26 cellular contexts compared by ENCODE assay signal in the genomic region with DNA sequence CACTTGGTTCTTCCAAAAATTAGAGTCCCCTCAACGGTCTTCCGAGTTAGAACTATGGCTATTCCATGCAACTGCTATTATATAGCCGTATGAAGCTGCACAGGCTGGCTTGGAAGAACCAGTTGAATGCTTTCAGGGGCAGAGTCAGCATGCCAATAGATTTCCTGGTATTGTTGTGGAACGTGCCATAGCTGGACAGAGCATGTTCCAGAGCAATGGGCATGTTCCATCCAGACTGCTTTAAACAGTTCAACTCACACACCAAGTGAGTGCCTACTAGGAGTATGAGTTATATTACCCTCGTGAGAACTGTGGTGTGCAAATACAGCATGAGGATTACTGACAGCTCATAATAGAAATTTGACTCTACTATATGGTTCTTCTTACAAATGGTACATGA.
DNase-seq lines count a peak whose midpoint lies in the region; ATAC-seq, FAIRE-seq and TF ChIP-seq lines count a peak whose summit lies in the region.
"Had no signal": no experiment of that assay in that cellular context is flagged by ENCODE, and none has a peak within 500 bp of the region (broad histone marks: within the 10 kb centered on the region; RNA-seq: fewer than 3 reads in every experiment).

No MANE protein-coding gene starts in this region.

- CTCF ChIA-PET in SK-N-SH (lab: Yijun Ruan, JAX) = no interaction called here
- CTCF ChIA-PET in GM12878 (lab: Yijun Ruan, JAX) = interaction anchor here (1.0 to 2.6 kb wide), 9 partner anchors 10 to 713 kb away, joined by 3 to 16 read pairs (median 4); no protein-coding TSS in a partner anchor

- TF ChIP-seq RAD21 in SK-N-SH (IDR thresholded peaks at IDR 0.05; ENCODE audit: low read length) = no peak
- no peak for TF ChIP-seq RAD21 in GM12878 (IDR thresholded peaks at IDR 0.05; ENCODE audit: insufficient read depth, low read depth, low read length)

- H3K27ac ChIP-seq in SK-N-SH (ENCODE audit: low read depth in 2 of 2, low read length in 1 of 2) = no peak overlapping the region
- H3K27ac ChIP-seq in GM12878 (ENCODE audit: control insufficient read depth, insufficient read depth) = no peak overlapping the region
- H3K27ac ChIP-seq: 22Rv1, SJSA1 had no signal

- H4K20me1 ChIP-seq in SK-N-SH (ENCODE audit: insufficient read depth) = no peaks in the 10 kb centered on the region
- H4K20me1 ChIP-seq in GM12878 (ENCODE audit: control insufficient read depth, insufficient read depth) = no peaks in the 10 kb centered on the region

- H3K36me3 ChIP-seq in SK-N-SH (replicated peaks in 1 of 2; ENCODE audit: control insufficient read depth in 1 of 2, insufficient read depth in 2 of 2, low read length in 1 of 2) (no peaks in the 10 kb centered on the region), GM12878 (ENCODE audit: control insufficient read depth in 2 of 2, insufficient read depth in 2 of 2, low read length in 1 of 2) (no peaks in the 10 kb centered on the region), mucosa of descending colon (ENCODE audit: low read depth) (no peaks in the 10 kb centered on the region)
- H3K36me3 ChIP-seq: SJSA1 had no signal

- H3K4me2 ChIP-seq in SK-N-SH (peak overlapping the region; percentile 24; the same call in 1 of the 2 replicates), GM12878 (ENCODE audit: control insufficient read depth, insufficient read depth) (no peak overlapping the region)

- TF ChIP-seq EP300 in SK-N-SH (IDR thresholded peaks at IDR 0.05; ENCODE audit: borderline replicate concordance in 1 of 2, low read depth in 1 of 2, low read length in 1 of 2) (no peak), GM12878 (IDR thresholded peaks at IDR 0.05; ENCODE audit: borderline replicate concordance in 1 of 2, control insufficient read depth in 1 of 2, low read depth in 2 of 2, low read length in 2 of 2) (no peak)

- H2AFZ ChIP-seq in SK-N-SH (ENCODE audit: low read depth) = no peak overlapping the region
- H2AFZ ChIP-seq in GM12878 (ENCODE audit: control insufficient read depth, low read depth, low read length) = no peak overlapping the region

- no peak for TF ChIP-seq CTCF in SK-N-SH (IDR thresholded peaks at IDR 0.05)
- no peak for TF ChIP-seq CTCF in GM12878 (IDR thresholded peaks at IDR 0.05 in 2 of 3, conservative IDR thresholded peaks at IDR 0.05 in 1 of 3; ENCODE audit: control insufficient read depth in 2 of 3, extremely low read depth in 1 of 3, insufficient read depth in 1 of 3, low read depth in 3 of 3, low read length in 3 of 3)
- no peak for TF ChIP-seq CTCF in mucosa of descending colon (IDR thresholded peaks at IDR 0.05)

- no peaks in the 10 kb centered on the region for H3K27me3 ChIP-seq in SK-N-SH (ENCODE audit: insufficient read depth)
- no peaks in the 10 kb centered on the region for H3K27me3 ChIP-seq in GM12878 (replicated peaks in 1 of 2; ENCODE audit: control insufficient read depth in 2 of 2, insufficient read depth in 2 of 2, low read length in 1 of 2)
- H3K27me3 ChIP-seq: SJSA1 had no signal

- H3K9ac ChIP-seq in SK-N-SH (no peak overlapping the region), GM12878 (ENCODE audit: control insufficient read depth, insufficient read depth, low read length) (no peak overlapping the region)

- H3K4me3 ChIP-seq in SK-N-SH (ENCODE audit: low read depth in 2 of 2, low read length in 1 of 2) (no peak overlapping the region), GM12878 (no peak overlapping the region), mucosa of descending colon (no peak overlapping the region)
- H3K4me3 ChIP-seq: SJSA1 had no signal

- H3F3A ChIP-seq in SK-N-SH (replicated peaks; ENCODE audit: insufficient read depth) = no peaks in the 10 kb centered on the region

- RAD21 ChIA-PET in GM12878 (lab: Charles Lee; ENCODE audit: unreplicated experiment) = interaction anchor here (0.7 to 5.4 kb wide), 17 partner anchors 14 to 242 kb away, joined by 3 to 33 read pairs (median 4); no protein-coding TSS in a partner anchor

- H3K79me2 ChIP-seq in SK-N-SH (ENCODE audit: insufficient read depth) = no peaks in the 10 kb centered on the region
- no peaks in the 10 kb centered on the region for H3K79me2 ChIP-seq in GM12878 (ENCODE audit: control insufficient read depth, insufficient read depth, low read length)

- H3K9me3 ChIP-seq in SK-N-SH (no peaks in the 10 kb centered on the region), GM12878 (replicated peaks; ENCODE audit: control insufficient read depth, insufficient read depth, low read length) (no peaks in the 10 kb centered on the region), mucosa of descending colon (no peaks in the 10 kb centered on the region)
- H3K9me3 ChIP-seq: SJSA1 had no signal

- POLR2A ChIA-PET in SK-N-SH (lab: Yijun Ruan, JAX) (no interaction called here), GM12878 (lab: Charles Lee) (interaction anchor here (0.8 to 1.6 kb wide), 5 partner anchors 13 to 138 kb away, joined by 3 to 5 read pairs (median 4); no protein-coding TSS in a partner anchor)

- in situ Hi-C loops in GM12878 (cut with MboI) = no loop called here
- in situ Hi-C loops in ACHN (cut with HindIII; ENCODE audit: low pct_ligation_motif_present, low pct_unique_long_range_greater_than_20kb, low sequenced_read_pairs) = no loop called here

- H3K4me1 ChIP-seq in SK-N-SH (ENCODE audit: control insufficient read depth in 1 of 2, insufficient read depth in 2 of 2, low read depth in 1 of 2, low read length in 1 of 2) (no peaks in the 10 kb centered on the region), GM12878 (ENCODE audit: control insufficient read depth, insufficient read depth, low read length) (no peaks in the 10 kb centered on the region), mucosa of descending colon (ENCODE audit: low read depth) (peaks cover 12% of the 10 kb centered on the region)
- H3K4me1 ChIP-seq: SJSA1 had no signal

- no peak for ATAC-seq in SK-N-SH treated with all-trans-retinoic acid at 6 μM for 48 hours
- peak; percentile 37 for ATAC-seq in GM12878
- ATAC-seq in mucosa of descending colon = peak; percentile 74
- ATAC-seq in HG03196 (IDR thresholded peaks at IDR 0.05; ENCODE audit: unreplicated experiment) = no peak

- TF ChIP-seq POLR2A in GM12878 (IDR thresholded peaks at IDR 0.05; ENCODE audit: low read depth, low read length) = no peak

- intact Hi-C loops in GM12878 (cut with micrococcal nuclease; ENCODE audit: unreplicated experiment) = no loop called here
- intact Hi-C loops in mucosa of descending colon (cut with DNase I, micrococcal nuclease) = no loop called here

- H3K9me2 ChIP-seq in SK-N-SH = no peaks in the 10 kb centered on the region

- 6% methylated on average over 4 of the region's 5 CpGs for WGBS in SK-N-SH (ENCODE audit: low lambda C conversion rate)
- 5% methylated on average over 5 of the region's 5 CpGs for WGBS in GM12878 (ENCODE audit: insufficient coverage, insufficient replicate concordance, low lambda C conversion rate, missing lambda C conversion rate)

- DNase-seq in SK-N-SH (no peak), GM12878 (ENCODE audit: low read depth, low spot score) (no peak), mucosa of descending colon (peak in 1 of 3 donors; percentile 53), ACHN (no peak), Kasumi-1 (lab: John Stamatoyannopoulos, UW) (no peak)
- DNase-seq in activated CD4-positive, alpha-beta T cell treated with anti-CD3 and anti-CD28 coated beads for 4 hours = no peak
- DNase-seq: Calu3, DMS79 treated with DMSO at 0.1 percent for 48 hours, GF-D8, H7, IMR-90, KG1, NCI-H1092, NCI-H1417 treated with DMSO at 0.1 percent for 48 hours, NCI-H1694 treated with DMSO at 0.1 percent for 48 hours, NCI-H2081, NCI-H226, NCI-H510A, NCI-H69, Right ventricle myocardium superior had no signal

- SMC1A ChIA-PET in GM12878 (lab: Charles Lee; ENCODE audit: uncharacterized antibody, unreplicated experiment) = interaction anchor here (0.6 to 9.9 kb wide), 29 partner anchors 9 to 482 kb away, joined by 3 to 130 read pairs (median 5); no protein-coding TSS in a partner anchor

- FAIRE-seq in GM12878 (lab: Jason Lieb, UNC) = no peak
- FAIRE-seq: GM12892, GM19239 had no signal

- no TSS peak for BruUV-seq in GM12878 (replicated peaks; lab: Mats Ljungman, UMichigan)

TF ChIP-seq in SK-N-SH treated with all-trans-retinoic acid at 6 μM for 48 hours, 23 proteins besides CTCF, POLR2A, EP300 and RAD21 (continues in another document):
- TF ChIP-seq, protein P1, sequence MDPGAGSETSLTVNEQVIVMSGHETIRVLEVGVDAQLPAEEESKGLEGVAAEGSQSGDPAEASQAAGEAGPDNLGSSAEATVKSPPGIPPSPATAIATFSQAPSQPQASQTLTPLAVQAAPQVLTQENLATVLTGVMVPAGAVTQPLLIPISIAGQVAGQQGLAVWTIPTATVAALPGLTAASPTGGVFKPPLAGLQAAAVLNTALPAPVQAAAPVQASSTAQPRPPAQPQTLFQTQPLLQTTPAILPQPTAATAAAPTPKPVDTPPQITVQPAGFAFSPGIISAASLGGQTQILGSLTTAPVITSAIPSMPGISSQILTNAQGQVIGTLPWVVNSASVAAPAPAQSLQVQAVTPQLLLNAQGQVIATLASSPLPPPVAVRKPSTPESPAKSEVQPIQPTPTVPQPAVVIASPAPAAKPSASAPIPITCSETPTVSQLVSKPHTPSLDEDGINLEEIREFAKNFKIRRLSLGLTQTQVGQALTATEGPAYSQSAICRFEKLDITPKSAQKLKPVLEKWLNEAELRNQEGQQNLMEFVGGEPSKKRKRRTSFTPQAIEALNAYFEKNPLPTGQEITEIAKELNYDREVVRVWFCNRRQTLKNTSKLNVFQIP (CRISPR knock-in tag; IDR thresholded peaks at IDR 0.05; ENCODE audit: borderline replicate concordance, low read depth) = no peak
- no peak for TF ChIP-seq OSR1 (CRISPR knock-in tag; IDR thresholded peaks at IDR 0.05)

TF ChIP-seq in GM12878, 131 proteins besides CTCF, POLR2A, EP300 and RAD21 (continues in another document):
- TF ChIP-seq TCF3 (IDR thresholded peaks at IDR 0.05; ENCODE audit: borderline replicate concordance, insufficient read depth, low read depth, low read length) = no peak
- TF ChIP-seq, protein P2, sequence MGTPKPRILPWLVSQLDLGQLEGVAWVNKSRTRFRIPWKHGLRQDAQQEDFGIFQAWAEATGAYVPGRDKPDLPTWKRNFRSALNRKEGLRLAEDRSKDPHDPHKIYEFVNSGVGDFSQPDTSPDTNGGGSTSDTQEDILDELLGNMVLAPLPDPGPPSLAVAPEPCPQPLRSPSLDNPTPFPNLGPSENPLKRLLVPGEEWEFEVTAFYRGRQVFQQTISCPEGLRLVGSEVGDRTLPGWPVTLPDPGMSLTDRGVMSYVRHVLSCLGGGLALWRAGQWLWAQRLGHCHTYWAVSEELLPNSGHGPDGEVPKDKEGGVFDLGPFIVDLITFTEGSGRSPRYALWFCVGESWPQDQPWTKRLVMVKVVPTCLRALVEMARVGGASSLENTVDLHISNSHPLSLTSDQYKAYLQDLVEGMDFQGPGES (IDR thresholded peaks at IDR 0.05) = no peak

Comparison
In these comparisons a context has a peak if more than half of its experiments do, and no peak if none do; other contexts are left out.
1. ATAC-seq: peak in GM12878 (single experiment) and mucosa of descending colon (single experiment); none in SK-N-SH treated with all-trans-retinoic acid at 6 μM for 48 hours (single experiment) and HG03196 (single experiment).